ENCODE assay signal across 26 cellular contexts in genomic region chr18:62728254-62728653, GRCh38.
"Had no signal": no experiment of that assay in that cellular context is flagged by ENCODE, and none has a peak within 500 bp of the region (broad histone marks: within the 10 kb centered on the region; RNA-seq: fewer than 3 reads in every experiment).

No MANE protein-coding gene starts in this region.

- H3K27me3 Mint-ChIP-seq: progenitor cell of endocrine pancreas; stimulated activated naive CD8-positive, alpha-beta T cell treated with anti-CD3 and anti-CD28 coated beads, Interleukin-15, amount 100 ng/mL, for 72 hours; type B pancreatic cell had no signal

- ATAC-seq: naive thymus-derived CD4-positive, alpha-beta T cell; natural killer cell; psoas muscle; right cardiac atrium; right lobe of liver; stimulated activated naive CD8-positive, alpha-beta T cell treated with anti-CD3 and anti-CD28 coated beads, Interleukin-15, amount 100 ng/mL, for 72 hours; stimulated activated naive CD8-positive, alpha-beta T cell treated with anti-CD3 and anti-CD28 coated beads, Interleukin-15, Interleukin-2, amounts not matched to agents 100 U/mL and 50 U/mL, for 24 hours; upper lobe of right lung had no signal

- H3K9me3 Mint-ChIP-seq: natural killer cell had no signal

- H3K4me3 Mint-ChIP-seq: naive thymus-derived CD4-positive, alpha-beta T cell; natural killer cell; nephron; neural progenitor cell; stimulated activated naive CD8-positive, alpha-beta T cell treated with anti-CD3 and anti-CD28 coated beads, Interleukin-15, amount 100 ng/mL, for 72 hours; type B pancreatic cell had no signal

- H3K27ac Mint-ChIP-seq: naive thymus-derived CD4-positive, alpha-beta T cell; natural killer cell; nephron; neural progenitor cell; progenitor cell of endocrine pancreas; stimulated activated naive CD8-positive, alpha-beta T cell treated with anti-CD3 and anti-CD28 coated beads, Interleukin-15, amount 100 ng/mL, for 72 hours; type B pancreatic cell had no signal

- DNase-seq: naive thymus-derived CD4-positive, alpha-beta T cell; natural killer cell; occipital lobe; ovary; psoas muscle; right cardiac atrium; right lobe of liver; spleen; stimulated activated CD4-positive, alpha-beta T cell treated with anti-CD3 and anti-CD28 coated beads, Interleukin-12 subunit alpha, Interleukin-12 subunit beta, amount 100 ng/mL, for 4 hours; stimulated activated CD4-positive, alpha-beta T cell treated with anti-CD3 and anti-CD28 coated beads, Interleukin-1b, Interleukin-23, amount 100 ng/mL, for 48 hours; stimulated activated CD4-positive, alpha-beta T cell treated with anti-CD3 and anti-CD28 coated beads, Interleukin-4, amount 100 ng/mL, for 1 hour; stimulated activated CD4-positive, alpha-beta T cell treated with anti-CD3 and anti-CD28 coated beads, Interleukin-4, amount 100 ng/mL, for 4 hours; stimulated activated CD8-positive, alpha-beta memory T cell treated with anti-CD3 and anti-CD28 coated beads, Interleukin-4, amount 100 ng/mL, for 48 hours; stimulated activated naive CD4-positive, alpha-beta T cell; stimulated activated naive CD8-positive, alpha-beta T cell treated with anti-CD3 and anti-CD28 coated beads, Interleukin-15, amount 100 ng/mL, for 72 hours; stimulated activated naive CD8-positive, alpha-beta T cell treated with anti-CD3 and anti-CD28 coated beads, Interleukin-15, Interleukin-2, amounts not matched to agents 100 U/mL and 50 U/mL, for 24 hours; substantia nigra; testis; tibial artery; transverse colon; upper lobe of right lung; uterus had no signal
